ENCODE assay signal across 8 cellular contexts in the genomic region with DNA sequence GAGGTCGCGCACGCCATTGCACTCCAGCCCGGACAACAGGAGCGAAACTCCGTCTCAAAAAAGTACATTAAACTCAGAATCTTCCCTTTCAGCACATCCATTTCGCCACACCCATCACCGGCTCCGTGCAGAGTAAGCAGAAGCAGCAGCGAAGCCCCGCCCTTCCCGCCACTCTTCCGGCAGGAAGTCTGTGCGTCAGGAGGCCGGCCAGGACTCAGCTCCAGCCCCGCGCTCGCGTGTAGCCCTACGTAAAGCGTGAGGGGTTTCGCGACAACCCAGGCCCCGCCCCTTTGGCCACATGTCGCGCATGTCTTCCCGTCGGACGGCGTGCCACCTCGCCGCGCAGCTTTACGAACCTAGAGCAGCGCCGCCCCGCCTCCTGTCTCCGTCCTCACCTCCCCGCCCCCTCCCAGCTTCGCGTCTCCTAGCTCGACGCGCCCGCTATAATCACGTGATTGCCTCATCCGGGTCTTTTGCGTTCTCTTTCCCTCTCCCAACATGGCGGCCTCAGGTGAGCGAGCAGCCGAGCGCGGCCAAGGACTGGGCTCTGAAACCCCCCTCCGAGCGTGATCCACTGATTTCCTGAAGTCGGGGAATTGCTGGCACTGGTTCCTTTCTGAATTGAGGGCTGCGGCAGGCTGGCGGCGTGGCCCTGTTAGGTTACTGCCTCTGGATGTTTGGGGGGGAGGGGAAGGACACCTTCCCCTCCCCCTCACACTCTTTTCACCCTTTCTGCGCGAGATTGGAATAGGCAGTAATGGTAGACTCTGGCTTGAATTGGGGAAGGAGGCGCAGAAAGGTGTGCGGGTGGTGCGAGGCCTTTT. TPM values are rescaled to one million over a fixed set of nuclear protein-coding genes. Genes with fewer than 3 reads are reported as not detected.
DNase-seq lines count a peak whose midpoint lies in the region; ATAC-seq, FAIRE-seq and TF ChIP-seq lines count a peak whose summit lies in the region.

A gene with protein sequence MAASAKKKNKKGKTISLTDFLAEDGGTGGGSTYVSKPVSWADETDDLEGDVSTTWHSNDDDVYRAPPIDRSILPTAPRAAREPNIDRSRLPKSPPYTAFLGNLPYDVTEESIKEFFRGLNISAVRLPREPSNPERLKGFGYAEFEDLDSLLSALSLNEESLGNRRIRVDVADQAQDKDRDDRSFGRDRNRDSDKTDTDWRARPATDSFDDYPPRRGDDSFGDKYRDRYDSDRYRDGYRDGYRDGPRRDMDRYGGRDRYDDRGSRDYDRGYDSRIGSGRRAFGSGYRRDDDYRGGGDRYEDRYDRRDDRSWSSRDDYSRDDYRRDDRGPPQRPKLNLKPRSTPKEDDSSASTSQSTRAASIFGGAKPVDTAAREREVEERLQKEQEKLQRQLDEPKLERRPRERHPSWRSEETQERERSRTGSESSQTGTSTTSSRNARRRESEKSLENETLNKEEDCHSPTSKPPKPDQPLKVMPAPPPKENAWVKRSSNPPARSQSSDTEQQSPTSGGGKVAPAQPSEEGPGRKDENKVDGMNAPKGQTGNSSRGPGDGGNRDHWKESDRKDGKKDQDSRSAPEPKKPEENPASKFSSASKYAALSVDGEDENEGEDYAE (plus strand): TSS at position 471 of the 824 bp plus-strand sequence. CDS start 28 bp downstream, at position 499.

- peaks cover 34% of the 10 kb centered on the region for H3K4me1 ChIP-seq in OCI-LY3 (ENCODE audit: low read length)

- H3K27me3 ChIP-seq in OCI-LY3 (ENCODE audit: low read depth, low read length): no peaks in the 10 kb centered on the region

- H3K36me3 ChIP-seq in OCI-LY3 (replicated peaks; ENCODE audit: low read depth, low read length): peaks cover 32% of the 10 kb centered on the region

- no peaks in the 10 kb centered on the region for H3K9me3 ChIP-seq in OCI-LY3 (ENCODE audit: insufficient read depth, low read length)

- peak within 1 kb of the TSS; percentile 43; the same call in 1 of the 2 replicates for H2AFZ ChIP-seq in OCI-LY3 (ENCODE audit: low read depth, low read length)

- H3K27ac ChIP-seq in OCI-LY3 (ENCODE audit: low read length): peak within 1 kb of the TSS; percentile 88

- peak; percentile 81 for ATAC-seq in GM21515 (IDR thresholded peaks at IDR 0.05; ENCODE audit: unreplicated experiment)

- peak within 1 kb of the TSS; percentile 99 for H3K4me3 Mint-ChIP-seq in mesothelial cell of epicardium

- peaks cover 42% of the 10 kb centered on the region for H4K20me1 ChIP-seq in OCI-LY3 (ENCODE audit: insufficient read depth, low read length)

- H3K27ac Mint-ChIP-seq in mesothelial cell of epicardium: peak within 1 kb of the TSS; percentile 100

- H3K9ac ChIP-seq in OCI-LY3 (ENCODE audit: low read length): peak within 1 kb of the TSS; percentile 100

- no peaks in the 10 kb centered on the region for H3K9me3 Mint-ChIP-seq in mesothelial cell of epicardium

- TF ChIP-seq CTCF in OCI-LY3 (IDR thresholded peaks at IDR 0.05; ENCODE audit: low read depth, low read length): no peak
- no peak for TF ChIP-seq CTCF in mesothelial cell of epicardium (IDR thresholded peaks at IDR 0.05; ENCODE audit: unreplicated experiment)

- no peaks in the 10 kb centered on the region for H3K27me3 Mint-ChIP-seq in mesothelial cell of epicardium (ENCODE audit: low read depth)

- H3K36me3 Mint-ChIP-seq in mesothelial cell of epicardium: no peaks in the 10 kb centered on the region

- peak within 1 kb of the TSS; percentile 95 for H3K4me2 ChIP-seq in OCI-LY3 (ENCODE audit: low read length)

- peaks cover 58% of the 10 kb centered on the region for H3K79me2 ChIP-seq in OCI-LY3 (ENCODE audit: low read length)

- H3K4me1 Mint-ChIP-seq in mesothelial cell of epicardium: peaks cover 45% of the 10 kb centered on the region

- FAIRE-seq in endometrium (lab: Jason Lieb, UNC): peak; percentile 95

- DNase-seq in D341Med (ENCODE audit: low spot score) (peak; percentile 97), HuH-7 (ENCODE audit: low spot score) (peak; percentile 88), mesothelial cell of epicardium (ENCODE audit: low spot score in 2 of 2, unreplicated experiment in 2 of 2) (peak; percentile 99 to 100)
- peak; percentile 99 for DNase-seq in activated CD8-positive, alpha-beta memory T cell treated with anti-CD3 and anti-CD28 coated beads, Interleukin-2, amount 50 U/mL, for 48 hours
- peak; percentile 100 for DNase-seq in stimulated activated CD8-positive, alpha-beta memory T cell treated with anti-CD3 and anti-CD28 coated beads, Interleukin-15, amount 100 ng/mL, for 48 hours (ENCODE audit: low read depth in 2 of 2)

- peak within 1 kb of the TSS; percentile 97 for H3K4me3 ChIP-seq in OCI-LY3 (ENCODE audit: low read length)

RNA-seq across cellular contexts. Expression of the gene that starts here (rescaled TPM):
- 544 to 576 TPM (median 554 TPM) in 3 replicates for total RNA-seq in mesothelial cell of epicardium

Comparison
In these comparisons a context has a peak if more than half of its experiments do, and no peak if none do; other contexts are left out.
1. Peak in every context shown above with its lines: DNase-seq, ATAC-seq, H3K4me3 ChIP-seq and H3K27ac ChIP-seq.